Comparison of ENCODE assay signal across 24 cellular contexts in genomic region chr6:81734500-81735140, GRCh38.
"Had no signal": no experiment of that assay in that cellular context is flagged by ENCODE, and none has a peak within 500 bp of the region (broad histone marks: within the 10 kb centered on the region; RNA-seq: fewer than 3 reads in every experiment).

No MANE protein-coding gene starts in this region.

- H3K4me1 Mint-ChIP-seq: activated naive CD8-positive, alpha-beta T cell treated with anti-CD3 and anti-CD28 coated beads, Interleukin-2, amount 10 ng/mL, durations not matched to agents 7 days and 5 days had no signal

- H3K4me1 ChIP-seq: Peyer's patch had no signal

- DNase-seq: activated CD4-positive, alpha-beta T cell treated with anti-CD3 and anti-CD28 coated beads for 48 hours; activated CD4-positive, alpha-beta T cell treated with anti-CD3 and anti-CD28 coated beads, Interleukin-2, amount 50 U/mL, for 4 hours; activated CD4-positive, CD25-positive, alpha-beta regulatory T cell treated with anti-CD3 and anti-CD28 coated beads, Interleukin-2, amount 50 U/mL, for 72 hours; activated CD8-positive, alpha-beta memory T cell treated with anti-CD3 and anti-CD28 coated beads, Interleukin-2, amount 50 U/mL, for 48 hours; activated CD8-positive, alpha-beta T cell treated with anti-CD3 and anti-CD28 coated beads, Interleukin-2, amount 10 ng/mL, durations not matched to agents 7 days and 5 days; activated naive CD4-positive, alpha-beta T cell treated with anti-CD3 and anti-CD28 coated beads, Interleukin-2, amount 50 U/mL, for 16 hours; activated naive CD8-positive, alpha-beta T cell treated with anti-CD3 and anti-CD28 coated beads, Interleukin-2, amount 10 ng/mL, durations not matched to agents 7 days and 5 days; activated T-cell treated with anti-CD3 and anti-CD28 coated beads, Interleukin-2, amount 50 U/mL, for 1 hour; adrenal gland; anterior cingulate cortex; central memory CD4-positive, alpha-beta T cell; MM.1S; NCI-H1092; NCI-H1930; NCI-H345; NCI-H510A; NCI-H526 treated with DMSO at 0.1 percent for 48 hours; NK-92 treated with Interleukin-12 subunit alpha and Interleukin-12 subunit beta, amount 100 ng/mL, for 24 hours; Peyer's patch; SHP77 treated with DMSO at 0.1 percent for 48 hours had no signal

- H3K27me3 ChIP-seq: adrenal gland, Peyer's patch had no signal

- FAIRE-seq: bronchial epithelial cell had no signal

- H3K9me3 ChIP-seq: adrenal gland, Peyer's patch had no signal

- H3K27ac ChIP-seq: adrenal gland, KMS-11, Peyer's patch had no signal

- ATAC-seq: activated CD8-positive, alpha-beta T cell treated with anti-CD3 and anti-CD28 coated beads, Interleukin-2, amount 10 ng/mL, durations not matched to agents 7 days and 5 days; WTC11 had no signal

- H3K4me3 Mint-ChIP-seq: activated CD8-positive, alpha-beta T cell treated with anti-CD3 and anti-CD28 coated beads, Interleukin-2, amount 10 ng/mL, durations not matched to agents 7 days and 5 days; activated naive CD8-positive, alpha-beta T cell treated with anti-CD3 and anti-CD28 coated beads, Interleukin-2, amount 10 ng/mL, durations not matched to agents 7 days and 5 days; T-helper 1 cell treated with Interleukin-12 subunit alpha and Interleukin-12 subunit beta and Interleukin-4 antibody, amounts not matched to agents 30 μg/mL and 1 μg/mL, for 36 hours; WTC11 had no signal

- H3K36me3 Mint-ChIP-seq: activated naive CD8-positive, alpha-beta T cell treated with anti-CD3 and anti-CD28 coated beads, Interleukin-2, amount 10 ng/mL, durations not matched to agents 7 days and 5 days had no signal

- H3K27ac Mint-ChIP-seq: activated CD8-positive, alpha-beta T cell treated with anti-CD3 and anti-CD28 coated beads, Interleukin-2, amount 10 ng/mL, durations not matched to agents 7 days and 5 days; activated naive CD8-positive, alpha-beta T cell treated with anti-CD3 and anti-CD28 coated beads, Interleukin-2, amount 10 ng/mL, durations not matched to agents 7 days and 5 days; T-helper 1 cell treated with Interleukin-12 subunit alpha and Interleukin-12 subunit beta and Interleukin-4 antibody, amounts not matched to agents 30 μg/mL and 1 μg/mL, for 36 hours; WTC11 had no signal

- H3K36me3 ChIP-seq: adrenal gland, Peyer's patch had no signal

- H3K9me3 Mint-ChIP-seq: activated naive CD8-positive, alpha-beta T cell treated with anti-CD3 and anti-CD28 coated beads, Interleukin-2, amount 10 ng/mL, durations not matched to agents 7 days and 5 days; T-helper 1 cell treated with Interleukin-12 subunit alpha and Interleukin-12 subunit beta and Interleukin-4 antibody, amounts not matched to agents 30 μg/mL and 1 μg/mL, for 36 hours had no signal

- H3K4me3 ChIP-seq: adrenal gland, Peyer's patch had no signal
